In the genomic region with DNA sequence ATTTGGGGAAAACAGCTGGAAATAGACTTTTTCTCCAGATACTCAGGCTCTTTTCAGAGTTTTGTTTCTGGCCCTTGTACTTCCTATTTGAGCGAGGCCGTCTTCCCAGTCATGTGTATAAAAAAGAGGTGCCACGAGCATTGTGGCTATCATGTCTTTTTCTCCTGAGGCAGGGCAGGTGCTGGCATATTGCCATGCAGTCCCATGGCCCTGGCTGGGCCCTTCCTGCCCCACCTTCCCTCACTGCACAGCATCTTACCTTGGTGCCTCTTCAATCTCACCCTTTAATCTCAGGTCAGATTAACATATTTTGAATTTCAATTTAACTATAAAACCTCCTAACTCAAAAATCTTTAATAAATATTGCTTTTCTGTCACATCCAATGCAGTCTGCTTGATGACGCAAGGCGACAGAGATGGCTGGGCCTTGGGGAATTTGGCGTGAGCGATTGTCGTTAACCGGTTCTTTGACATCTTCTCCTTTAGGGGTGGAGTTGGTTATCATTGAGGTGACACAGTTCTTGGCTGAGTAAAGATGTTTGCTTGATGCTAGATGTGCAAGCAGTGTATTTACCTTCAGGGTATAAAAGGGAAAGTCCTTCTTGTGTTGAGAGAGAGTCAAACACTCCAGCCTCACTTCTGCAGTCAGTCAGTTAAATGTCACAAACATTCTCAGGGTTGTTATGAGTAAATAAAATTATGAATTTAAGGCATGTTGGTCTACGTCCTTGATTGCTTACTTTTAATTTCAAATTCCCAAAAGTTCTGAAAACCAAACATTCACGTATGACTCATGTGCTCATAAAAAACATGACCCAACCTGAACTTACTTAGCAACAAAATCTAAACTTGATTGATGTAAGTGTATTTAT, we compare ENCODE assay signal across 2 cellular contexts.
TF ChIP-seq lines count a peak whose summit lies in the region.

No MANE protein-coding gene starts in this region.

TF ChIP-seq in liver, 16 proteins besides CTCF, POLR2A, EP300 and RAD21 (continued from another document):
- TF ChIP-seq YY1 (IDR thresholded peaks at IDR 0.05) (no peak), HNF4A (conservative IDR thresholded peaks at IDR 0.05) (no peak), RXRA (IDR thresholded peaks at IDR 0.05) (no peak), FOXA1 (IDR thresholded peaks at IDR 0.05) (no peak), HNF4G (IDR thresholded peaks at IDR 0.05) (no peak), JUND (IDR thresholded peaks at IDR 0.05) (no peak), TAF1 (conservative IDR thresholded peaks at IDR 0.05) (no peak), NR2F2 (IDR thresholded peaks at IDR 0.05) (no peak), FOXA2 (IDR thresholded peaks at IDR 0.05) (no peak)
- TF ChIP-seq, protein P1, sequence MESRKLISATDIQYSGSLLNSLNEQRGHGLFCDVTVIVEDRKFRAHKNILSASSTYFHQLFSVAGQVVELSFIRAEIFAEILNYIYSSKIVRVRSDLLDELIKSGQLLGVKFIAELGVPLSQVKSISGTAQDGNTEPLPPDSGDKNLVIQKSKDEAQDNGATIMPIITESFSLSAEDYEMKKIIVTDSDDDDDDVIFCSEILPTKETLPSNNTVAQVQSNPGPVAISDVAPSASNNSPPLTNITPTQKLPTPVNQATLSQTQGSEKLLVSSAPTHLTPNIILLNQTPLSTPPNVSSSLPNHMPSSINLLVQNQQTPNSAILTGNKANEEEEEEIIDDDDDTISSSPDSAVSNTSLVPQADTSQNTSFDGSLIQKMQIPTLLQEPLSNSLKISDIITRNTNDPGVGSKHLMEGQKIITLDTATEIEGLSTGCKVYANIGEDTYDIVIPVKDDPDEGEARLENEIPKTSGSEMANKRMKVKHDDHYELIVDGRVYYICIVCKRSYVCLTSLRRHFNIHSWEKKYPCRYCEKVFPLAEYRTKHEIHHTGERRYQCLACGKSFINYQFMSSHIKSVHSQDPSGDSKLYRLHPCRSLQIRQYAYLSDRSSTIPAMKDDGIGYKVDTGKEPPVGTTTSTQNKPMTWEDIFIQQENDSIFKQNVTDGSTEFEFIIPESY (IDR thresholded peaks at IDR 0.05): no peak
- TF ChIP-seq, protein P2, sequence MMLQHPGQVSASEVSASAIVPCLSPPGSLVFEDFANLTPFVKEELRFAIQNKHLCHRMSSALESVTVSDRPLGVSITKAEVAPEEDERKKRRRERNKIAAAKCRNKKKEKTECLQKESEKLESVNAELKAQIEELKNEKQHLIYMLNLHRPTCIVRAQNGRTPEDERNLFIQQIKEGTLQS (IDR thresholded peaks at IDR 0.05): no peak
- TF ChIP-seq, protein P3, sequence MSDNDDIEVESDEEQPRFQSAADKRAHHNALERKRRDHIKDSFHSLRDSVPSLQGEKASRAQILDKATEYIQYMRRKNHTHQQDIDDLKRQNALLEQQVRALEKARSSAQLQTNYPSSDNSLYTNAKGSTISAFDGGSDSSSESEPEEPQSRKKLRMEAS (IDR thresholded peaks at IDR 0.05): no peak
- TF ChIP-seq, protein P4, sequence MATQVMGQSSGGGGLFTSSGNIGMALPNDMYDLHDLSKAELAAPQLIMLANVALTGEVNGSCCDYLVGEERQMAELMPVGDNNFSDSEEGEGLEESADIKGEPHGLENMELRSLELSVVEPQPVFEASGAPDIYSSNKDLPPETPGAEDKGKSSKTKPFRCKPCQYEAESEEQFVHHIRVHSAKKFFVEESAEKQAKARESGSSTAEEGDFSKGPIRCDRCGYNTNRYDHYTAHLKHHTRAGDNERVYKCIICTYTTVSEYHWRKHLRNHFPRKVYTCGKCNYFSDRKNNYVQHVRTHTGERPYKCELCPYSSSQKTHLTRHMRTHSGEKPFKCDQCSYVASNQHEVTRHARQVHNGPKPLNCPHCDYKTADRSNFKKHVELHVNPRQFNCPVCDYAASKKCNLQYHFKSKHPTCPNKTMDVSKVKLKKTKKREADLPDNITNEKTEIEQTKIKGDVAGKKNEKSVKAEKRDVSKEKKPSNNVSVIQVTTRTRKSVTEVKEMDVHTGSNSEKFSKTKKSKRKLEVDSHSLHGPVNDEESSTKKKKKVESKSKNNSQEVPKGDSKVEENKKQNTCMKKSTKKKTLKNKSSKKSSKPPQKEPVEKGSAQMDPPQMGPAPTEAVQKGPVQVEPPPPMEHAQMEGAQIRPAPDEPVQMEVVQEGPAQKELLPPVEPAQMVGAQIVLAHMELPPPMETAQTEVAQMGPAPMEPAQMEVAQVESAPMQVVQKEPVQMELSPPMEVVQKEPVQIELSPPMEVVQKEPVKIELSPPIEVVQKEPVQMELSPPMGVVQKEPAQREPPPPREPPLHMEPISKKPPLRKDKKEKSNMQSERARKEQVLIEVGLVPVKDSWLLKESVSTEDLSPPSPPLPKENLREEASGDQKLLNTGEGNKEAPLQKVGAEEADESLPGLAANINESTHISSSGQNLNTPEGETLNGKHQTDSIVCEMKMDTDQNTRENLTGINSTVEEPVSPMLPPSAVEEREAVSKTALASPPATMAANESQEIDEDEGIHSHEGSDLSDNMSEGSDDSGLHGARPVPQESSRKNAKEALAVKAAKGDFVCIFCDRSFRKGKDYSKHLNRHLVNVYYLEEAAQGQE (IDR thresholded peaks at IDR 0.05): no peak

TF ChIP-seq in HepG2, 621 proteins besides CTCF, POLR2A, EP300 and RAD21 (continued from another document):
- TF ChIP-seq, protein P5, sequence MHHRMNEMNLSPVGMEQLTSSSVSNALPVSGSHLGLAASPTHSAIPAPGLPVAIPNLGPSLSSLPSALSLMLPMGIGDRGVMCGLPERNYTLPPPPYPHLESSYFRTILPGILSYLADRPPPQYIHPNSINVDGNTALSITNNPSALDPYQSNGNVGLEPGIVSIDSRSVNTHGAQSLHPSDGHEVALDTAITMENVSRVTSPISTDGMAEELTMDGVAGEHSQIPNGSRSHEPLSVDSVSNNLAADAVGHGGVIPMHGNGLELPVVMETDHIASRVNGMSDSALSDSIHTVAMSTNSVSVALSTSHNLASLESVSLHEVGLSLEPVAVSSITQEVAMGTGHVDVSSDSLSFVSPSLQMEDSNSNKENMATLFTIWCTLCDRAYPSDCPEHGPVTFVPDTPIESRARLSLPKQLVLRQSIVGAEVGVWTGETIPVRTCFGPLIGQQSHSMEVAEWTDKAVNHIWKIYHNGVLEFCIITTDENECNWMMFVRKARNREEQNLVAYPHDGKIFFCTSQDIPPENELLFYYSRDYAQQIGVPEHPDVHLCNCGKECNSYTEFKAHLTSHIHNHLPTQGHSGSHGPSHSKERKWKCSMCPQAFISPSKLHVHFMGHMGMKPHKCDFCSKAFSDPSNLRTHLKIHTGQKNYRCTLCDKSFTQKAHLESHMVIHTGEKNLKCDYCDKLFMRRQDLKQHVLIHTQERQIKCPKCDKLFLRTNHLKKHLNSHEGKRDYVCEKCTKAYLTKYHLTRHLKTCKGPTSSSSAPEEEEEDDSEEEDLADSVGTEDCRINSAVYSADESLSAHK (CRISPR knock-in tag; IDR thresholded peaks at IDR 0.05; ENCODE audit: borderline replicate concordance): no peak
- TF ChIP-seq NR3C1 (CRISPR knock-in tag; IDR thresholded peaks at IDR 0.05): no peak
- TF ChIP-seq CHCHD3 (CRISPR knock-in tag; IDR thresholded peaks at IDR 0.05): no peak
- no peak for TF ChIP-seq ZNF260 (CRISPR knock-in tag; IDR thresholded peaks at IDR 0.05; ENCODE audit: borderline replicate concordance, low read depth)
- TF ChIP-seq ZNF570 (CRISPR knock-in tag; IDR thresholded peaks at IDR 0.05; ENCODE audit: borderline replicate concordance): no peak
- no peak for TF ChIP-seq NCOA5 (CRISPR knock-in tag; IDR thresholded peaks at IDR 0.05)
- TF ChIP-seq SALL2 (CRISPR knock-in tag; IDR thresholded peaks at IDR 0.05): no peak
- no peak for TF ChIP-seq ZNF761 (CRISPR knock-in tag; conservative IDR thresholded peaks at IDR 0.05)
- no peak for TF ChIP-seq ZNF577 (CRISPR knock-in tag; IDR thresholded peaks at IDR 0.05; ENCODE audit: borderline replicate concordance, low read depth)
- TF ChIP-seq RFX3 (CRISPR knock-in tag; IDR thresholded peaks at IDR 0.05): no peak
